Comparison of ENCODE assay signal across 16 cellular contexts in genomic region chr2:69952336-69953115, GRCh38.
"Had no signal": no experiment of that assay in that cellular context is flagged by ENCODE, and none has a peak within 500 bp of the region (broad histone marks: within the 10 kb centered on the region; RNA-seq: fewer than 3 reads in every experiment).

No MANE protein-coding gene starts in this region.

- ATAC-seq: activated naive CD4-positive, alpha-beta T cell treated with anti-CD3 and anti-CD28 coated beads, Interleukin-2, amount 50 U/mL, for 72 hours; pancreas; WTC11 had no signal

- H3K4me3 ChIP-seq: dorsolateral prefrontal cortex, neural progenitor cell, pancreas had no signal

- H3K36me3 ChIP-seq: neural progenitor cell, pancreas had no signal

- H3K9me3 ChIP-seq: pancreas had no signal

- H3K27ac ChIP-seq: dorsolateral prefrontal cortex, neural progenitor cell, pancreas had no signal

- H3K9me3 Mint-ChIP-seq: activated naive CD4-positive, alpha-beta T cell treated with anti-CD3 and anti-CD28 coated beads, Interleukin-2, amount 50 U/mL, for 72 hours; activated T-cell treated with anti-CD3 and anti-CD28 coated beads, Interleukin-2, amount 50 U/mL, for 24 hours; mesothelial cell of epicardium; neural progenitor cell; WTC11 had no signal

- DNase-seq: activated CD4-positive, alpha-beta T cell treated with anti-CD3 and anti-CD28 coated beads, Interleukin-2, amount 50 U/mL, for 1 hour; activated effector memory CD4-positive, alpha-beta T cell treated with anti-CD3 and anti-CD28 coated beads, Interleukin-2, amount 50 U/mL, for 16 hours; activated T-cell treated with anti-CD3 and anti-CD28 coated beads, Interleukin-2, amount 50 U/mL, for 24 hours; anterior cingulate cortex; dorsolateral prefrontal cortex; hypothalamus; kidney glomerular epithelial cell; pancreas; small intestine; substantia nigra; T-helper 1 cell; trophoblast cell had no signal

- H3K4me1 Mint-ChIP-seq: mesothelial cell of epicardium, WTC11 had no signal

- H3K4me3 Mint-ChIP-seq: activated T-cell treated with anti-CD3 and anti-CD28 coated beads, Interleukin-2, amount 50 U/mL, for 24 hours; mesothelial cell of epicardium; neural progenitor cell; WTC11 had no signal

- H3K4me1 ChIP-seq: pancreas had no signal

- H3K27ac Mint-ChIP-seq: activated naive CD4-positive, alpha-beta T cell treated with anti-CD3 and anti-CD28 coated beads, Interleukin-2, amount 50 U/mL, for 72 hours; activated T-cell treated with anti-CD3 and anti-CD28 coated beads, Interleukin-2, amount 50 U/mL, for 24 hours; mesothelial cell of epicardium; neural progenitor cell; WTC11 had no signal

- H3K36me3 Mint-ChIP-seq: mesothelial cell of epicardium, neural progenitor cell, WTC11 had no signal

- H3K27me3 ChIP-seq: dorsolateral prefrontal cortex, neural progenitor cell, pancreas had no signal

- H3K27me3 Mint-ChIP-seq: activated T-cell treated with anti-CD3 and anti-CD28 coated beads, Interleukin-2, amount 50 U/mL, for 24 hours had no signal
